21 cellular contexts compared by ENCODE assay signal in genomic region chr16:14329727-14330363, GRCh38.
A peak's percentile ranks its signal among the peaks of the same experiment; 100 is the strongest.
DNase-seq lines count a peak whose midpoint lies in the region; ATAC-seq, FAIRE-seq and TF ChIP-seq lines count a peak whose summit lies in the region.
"Had no signal": no experiment of that assay in that cellular context is flagged by ENCODE, and none has a peak within 500 bp of the region (broad histone marks: within the 10 kb centered on the region; RNA-seq: fewer than 3 reads in every experiment).

No MANE protein-coding gene starts in this region.

- H3K9me3 ChIP-seq in CD8-positive, alpha-beta T cell (ENCODE audit: low read length): no peaks in the 10 kb centered on the region
- H3K9me3 ChIP-seq in GM12878 (replicated peaks; ENCODE audit: control insufficient read depth, insufficient read depth, low read length) (no peaks in the 10 kb centered on the region), mucosa of descending colon (no peaks in the 10 kb centered on the region)

- RAD21 ChIA-PET in GM12878 (lab: Charles Lee; ENCODE audit: unreplicated experiment): interaction anchor here (1.2 kb wide), 1 partner anchor 19 kb away, joined by 3 read pairs; no protein-coding TSS in a partner anchor

- no peak overlapping the region for H3K4me3 ChIP-seq in CD8-positive, alpha-beta T cell (ENCODE audit: low read depth, low read length)
- H3K4me3 ChIP-seq in GM12878 (no peak overlapping the region), mucosa of descending colon (no peak overlapping the region)
- H3K4me3 ChIP-seq: GM23248, PC-9, SK-N-MC had no signal

- H2AFZ ChIP-seq in GM12878 (ENCODE audit: control insufficient read depth, low read depth, low read length): no peak overlapping the region
- H2AFZ ChIP-seq: GM23248, PC-9 had no signal

- no peak for DNase-seq in CD8-positive, alpha-beta T cell
- peak; percentile 12 for DNase-seq in GF-D8 (lab: John Stamatoyannopoulos, UW)
- peak; percentile 76 for DNase-seq in OCI-M1 (lab: John Stamatoyannopoulos, UW)
- no peak for DNase-seq in GM12878 (ENCODE audit: low read depth, low spot score)
- DNase-seq in activated T-cell treated with anti-CD3 and anti-CD28 coated beads, Interleukin-2, amount 50 U/mL, for 24 hours: no peak
- no peak for DNase-seq in NOMO-1 treated with dmso at 0.1 percent for 144 hours (lab: John Stamatoyannopoulos, UW; ENCODE audit: unreplicated experiment)
- DNase-seq in mucosa of descending colon: no peak
- DNase-seq: CD4-positive, alpha-beta T cell; GM23248; HCEC 1CT; Karpas-422; NCI-H1694; NCI-H2081; NCI-H446; NCI-H526; PC-9; SHP77 treated with DMSO at 0.1 percent for 48 hours had no signal

- no peak for FAIRE-seq in GM12878 (lab: Jason Lieb, UNC)
- FAIRE-seq: G401.6 had no signal

- SMC1A ChIA-PET in GM12878 (lab: Charles Lee; ENCODE audit: uncharacterized antibody, unreplicated experiment): no interaction called here

- no peaks in the 10 kb centered on the region for H4K20me1 ChIP-seq in GM12878 (ENCODE audit: control insufficient read depth, insufficient read depth)

- in situ Hi-C loops in GM12878 (cut with MboI): no loop called here

- CTCF ChIA-PET in CD8-positive, alpha-beta T cell (lab: Charles Lee): no interaction called here
- CTCF ChIA-PET in GM12878 (lab: Yijun Ruan, JAX): no interaction called here

- peak overlapping the region; percentile 16 for H3K27ac Mint-ChIP-seq in CD8-positive, alpha-beta T cell
- H3K27ac Mint-ChIP-seq in activated T-cell treated with anti-CD3 and anti-CD28 coated beads, Interleukin-2, amount 50 U/mL, for 24 hours: no peak overlapping the region
- H3K27ac Mint-ChIP-seq: CD4-positive, alpha-beta T cell had no signal

- H3K36me3 Mint-ChIP-seq in CD8-positive, alpha-beta T cell: no peaks in the 10 kb centered on the region
- no peaks in the 10 kb centered on the region for H3K36me3 Mint-ChIP-seq in activated T-cell treated with anti-CD3 and anti-CD28 coated beads, Interleukin-2, amount 50 U/mL, for 24 hours (ENCODE audit: low read depth)

- no peak for TF ChIP-seq EP300 in GM12878 (IDR thresholded peaks at IDR 0.05; ENCODE audit: borderline replicate concordance in 1 of 2, control insufficient read depth in 1 of 2, low read depth in 2 of 2, low read length in 2 of 2)

- TSS peak; percentile 26 for BruUV-seq in GM12878 (replicated peaks; lab: Mats Ljungman, UMichigan)

- no peak overlapping the region for H3K4me3 Mint-ChIP-seq in CD8-positive, alpha-beta T cell
- no peak overlapping the region for H3K4me3 Mint-ChIP-seq in activated T-cell treated with anti-CD3 and anti-CD28 coated beads, Interleukin-2, amount 50 U/mL, for 24 hours
- H3K4me3 Mint-ChIP-seq: CD4-positive, alpha-beta T cell had no signal

- no peak overlapping the region for H3K4me2 ChIP-seq in GM12878 (ENCODE audit: control insufficient read depth, insufficient read depth)
- H3K4me2 ChIP-seq: PC-9 had no signal

- no peak for ATAC-seq in CD8-positive, alpha-beta T cell
- ATAC-seq in GM12878: no peak
- ATAC-seq in HG03159 (IDR thresholded peaks at IDR 0.05; ENCODE audit: unreplicated experiment): no peak
- ATAC-seq in mucosa of descending colon: no peak

- H3K27me3 ChIP-seq in CD8-positive, alpha-beta T cell (ENCODE audit: insufficient read depth, low read length): no peaks in the 10 kb centered on the region
- H3K27me3 ChIP-seq in GM12878 (replicated peaks in 1 of 2; ENCODE audit: control insufficient read depth in 2 of 2, insufficient read depth in 2 of 2, low read length in 1 of 2): no peaks in the 10 kb centered on the region

- WGBS in GM12878 (ENCODE audit: insufficient coverage, insufficient replicate concordance, low lambda C conversion rate, missing lambda C conversion rate): 95% methylated on average over 3 of the region's 3 CpGs

- H3K27me3 Mint-ChIP-seq in CD8-positive, alpha-beta T cell (ENCODE audit: low read depth): no peaks in the 10 kb centered on the region
- no peaks in the 10 kb centered on the region for H3K27me3 Mint-ChIP-seq in activated T-cell treated with anti-CD3 and anti-CD28 coated beads, Interleukin-2, amount 50 U/mL, for 24 hours
- H3K27me3 Mint-ChIP-seq: CD4-positive, alpha-beta T cell had no signal

- TF ChIP-seq POLR2A in GM12878 (IDR thresholded peaks at IDR 0.05; ENCODE audit: low read depth, low read length): no peak

- peaks cover 6% of the 10 kb centered on the region for H3K4me1 ChIP-seq in CD8-positive, alpha-beta T cell (ENCODE audit: insufficient read depth, low read length)
- H3K4me1 ChIP-seq in GM12878 (ENCODE audit: control insufficient read depth, insufficient read depth, low read length) (peaks cover under 1% of the 10 kb centered on the region), mucosa of descending colon (ENCODE audit: low read depth) (no peaks in the 10 kb centered on the region)

- intact Hi-C loops in CD8-positive, alpha-beta T cell (cut with DNase I, micrococcal nuclease): no loop called here
- intact Hi-C loops in GM12878 (cut with micrococcal nuclease; ENCODE audit: unreplicated experiment): no loop called here
- intact Hi-C loops in mucosa of descending colon (cut with DNase I, micrococcal nuclease): no loop called here

- no peak for TF ChIP-seq RAD21 in GM12878 (IDR thresholded peaks at IDR 0.05; ENCODE audit: insufficient read depth, low read depth, low read length)

- no peak for TF ChIP-seq CTCF in CD8-positive, alpha-beta T cell (IDR thresholded peaks at IDR 0.05)
- TF ChIP-seq CTCF in GM12878 (IDR thresholded peaks at IDR 0.05 in 2 of 3, conservative IDR thresholded peaks at IDR 0.05 in 1 of 3; ENCODE audit: control insufficient read depth in 2 of 3, extremely low read depth in 1 of 3, insufficient read depth in 1 of 3, low read depth in 3 of 3, low read length in 3 of 3) (no peak), mucosa of descending colon (IDR thresholded peaks at IDR 0.05) (no peak)

- POLR2A ChIA-PET in CD8-positive, alpha-beta T cell (lab: Charles Lee): interaction anchor here (0.6 kb wide), 1 partner anchor 1751 kb away, joined by 4 read pairs; no protein-coding TSS in a partner anchor
- POLR2A ChIA-PET in GM12878 (lab: Charles Lee): no interaction called here

- H3K9me3 Mint-ChIP-seq in CD8-positive, alpha-beta T cell: no peaks in the 10 kb centered on the region
- H3K9me3 Mint-ChIP-seq in activated T-cell treated with anti-CD3 and anti-CD28 coated beads, Interleukin-2, amount 50 U/mL, for 24 hours: no peaks in the 10 kb centered on the region
- H3K9me3 Mint-ChIP-seq: CD4-positive, alpha-beta T cell had no signal

- H3K36me3 ChIP-seq in CD8-positive, alpha-beta T cell (ENCODE audit: insufficient read depth, low read length): no peaks in the 10 kb centered on the region
- peaks cover 9 to 24% of the 10 kb centered on the region in 2 experiments for H3K36me3 ChIP-seq in GM12878 (ENCODE audit: control insufficient read depth in 2 of 2, insufficient read depth in 2 of 2, low read length in 1 of 2)
- no peaks in the 10 kb centered on the region for H3K36me3 ChIP-seq in mucosa of descending colon (ENCODE audit: low read depth)

- peaks cover 4% of the 10 kb centered on the region for H3K4me1 Mint-ChIP-seq in CD8-positive, alpha-beta T cell (ENCODE audit: low read depth)
- peaks cover 6% of the 10 kb centered on the region for H3K4me1 Mint-ChIP-seq in activated T-cell treated with anti-CD3 and anti-CD28 coated beads, Interleukin-2, amount 50 U/mL, for 24 hours (ENCODE audit: low read depth)

- H3K9ac ChIP-seq in GM12878 (ENCODE audit: control insufficient read depth, insufficient read depth, low read length): no peak overlapping the region
- H3K9ac ChIP-seq: GM23248 had no signal

- no peak overlapping the region for H3K27ac ChIP-seq in CD8-positive, alpha-beta T cell (ENCODE audit: low read depth, low read length)
- no peak overlapping the region for H3K27ac ChIP-seq in GM12878 (ENCODE audit: control insufficient read depth, insufficient read depth)
- H3K27ac ChIP-seq: GM23248, PC-9, RWPE1, SK-N-MC had no signal

- peaks cover 9% of the 10 kb centered on the region for H3K79me2 ChIP-seq in GM12878 (ENCODE audit: control insufficient read depth, insufficient read depth, low read length)

TF ChIP-seq in GM12878, 131 proteins besides CTCF, POLR2A, EP300 and RAD21 (continues in another document):
- TF ChIP-seq CHD4 (IDR thresholded peaks at IDR 0.05): no peak
- TF ChIP-seq SIX5 (IDR thresholded peaks at IDR 0.05; ENCODE audit: low read depth, low read length, severe bottlenecking): no peak
- no peak for TF ChIP-seq HDAC6 (IDR thresholded peaks at IDR 0.05; ENCODE audit: unreplicated experiment)
- TF ChIP-seq NFYA (IDR thresholded peaks at IDR 0.05; ENCODE audit: borderline replicate concordance, low read depth, low read length): no peak
- no peak for TF ChIP-seq ZBTB40 (IDR thresholded peaks at IDR 0.05; ENCODE audit: borderline replicate concordance)

Comparison
In these comparisons a context has a peak if more than half of its experiments do, and no peak if none do; other contexts are left out.
1. DNase-seq: peak in GF-D8 (single experiment) and OCI-M1 (single experiment); none in CD8-positive, alpha-beta T cell (0 of 7), GM12878 (single experiment), activated T-cell treated with anti-CD3 and anti-CD28 coated beads, Interleukin-2, amount 50 U/mL, for 24 hours (single experiment), NOMO-1 treated with dmso at 0.1 percent for 144 hours (single experiment) and mucosa of descending colon (0 of 3).